ENCODE assay signal across 24 cellular contexts in genomic region chr3:82796765-82797164, GRCh38.
"Had no signal": no experiment of that assay in that cellular context is flagged by ENCODE, and none has a peak within 500 bp of the region (broad histone marks: within the 10 kb centered on the region; RNA-seq: fewer than 3 reads in every experiment).

No MANE protein-coding gene starts in this region.

- FAIRE-seq: colon, islet of Langerhans had no signal

- H3K27ac Mint-ChIP-seq: activated naive CD8-positive, alpha-beta T cell; nephron progenitor cell had no signal

- H3K9me3 Mint-ChIP-seq: nephron progenitor cell had no signal

- H2AFZ ChIP-seq: parathyroid adenoma had no signal

- H3K36me3 ChIP-seq: left ventricle myocardium inferior, tibial nerve had no signal

- DNase-seq: activated CD4-positive, alpha-beta T cell treated with anti-CD3 and anti-CD28 coated beads for 48 hours; activated CD4-positive, alpha-beta T cell treated with anti-CD3 and anti-CD28 coated beads, Interleukin-2, amount 50 U/mL, for 48 hours; activated CD8-positive, alpha-beta memory T cell treated with anti-CD3 and anti-CD28 coated beads for 24 hours; activated effector memory CD4-positive, alpha-beta T cell treated with Interleukin-2 at 50 U/mL for 16 hours; activated naive CD4-positive, alpha-beta T cell treated with Interleukin-2 at 50 U/mL for 16 hours; aorta; body of pancreas; dermis blood vessel endothelial cell; effector CD4-positive, alpha-beta T cell; left ventricle myocardium inferior; nephron progenitor cell; occipital lobe; right cardiac atrium; stimulated activated CD4-positive, alpha-beta T cell treated with anti-CD3 and anti-CD28 coated beads, Interleukin-15, amount 100 ng/mL, for 24 hours; stimulated activated CD4-positive, alpha-beta T cell treated with anti-CD3 and anti-CD28 coated beads, Interleukin-2, amount 100 ng/mL, for 24 hours; stimulated activated naive CD4-positive, alpha-beta T cell had no signal

- H3K79me2 ChIP-seq: parathyroid adenoma had no signal

- H3K9ac ChIP-seq: parathyroid adenoma had no signal

- H3K27me3 Mint-ChIP-seq: activated naive CD8-positive, alpha-beta T cell had no signal

- H3K4me1 Mint-ChIP-seq: nephron progenitor cell had no signal

- H3K27ac ChIP-seq: body of pancreas, epithelial cell of prostate, left ventricle myocardium inferior, parathyroid adenoma, tibial nerve had no signal

- H3K4me3 Mint-ChIP-seq: activated naive CD8-positive, alpha-beta T cell; nephron progenitor cell had no signal

- H3K27me3 ChIP-seq: body of pancreas, tibial nerve had no signal

- ATAC-seq: activated CD4-positive, CD25-positive, alpha-beta regulatory T cell treated with anti-CD3 and anti-CD28 coated beads, Interleukin-2, amount 50 U/mL, for 24 hours; body of pancreas; right cardiac atrium had no signal

- H3K4me1 ChIP-seq: body of pancreas, left ventricle myocardium inferior, parathyroid adenoma, tibial nerve had no signal

- H3K9me3 ChIP-seq: body of pancreas, left ventricle myocardium inferior, tibial nerve had no signal

- H3K36me3 Mint-ChIP-seq: activated naive CD8-positive, alpha-beta T cell had no signal

- H3K4me3 ChIP-seq: body of pancreas, left ventricle myocardium inferior, lung, tibial nerve had no signal
